8 cellular contexts compared by ENCODE assay signal in the genomic region with DNA sequence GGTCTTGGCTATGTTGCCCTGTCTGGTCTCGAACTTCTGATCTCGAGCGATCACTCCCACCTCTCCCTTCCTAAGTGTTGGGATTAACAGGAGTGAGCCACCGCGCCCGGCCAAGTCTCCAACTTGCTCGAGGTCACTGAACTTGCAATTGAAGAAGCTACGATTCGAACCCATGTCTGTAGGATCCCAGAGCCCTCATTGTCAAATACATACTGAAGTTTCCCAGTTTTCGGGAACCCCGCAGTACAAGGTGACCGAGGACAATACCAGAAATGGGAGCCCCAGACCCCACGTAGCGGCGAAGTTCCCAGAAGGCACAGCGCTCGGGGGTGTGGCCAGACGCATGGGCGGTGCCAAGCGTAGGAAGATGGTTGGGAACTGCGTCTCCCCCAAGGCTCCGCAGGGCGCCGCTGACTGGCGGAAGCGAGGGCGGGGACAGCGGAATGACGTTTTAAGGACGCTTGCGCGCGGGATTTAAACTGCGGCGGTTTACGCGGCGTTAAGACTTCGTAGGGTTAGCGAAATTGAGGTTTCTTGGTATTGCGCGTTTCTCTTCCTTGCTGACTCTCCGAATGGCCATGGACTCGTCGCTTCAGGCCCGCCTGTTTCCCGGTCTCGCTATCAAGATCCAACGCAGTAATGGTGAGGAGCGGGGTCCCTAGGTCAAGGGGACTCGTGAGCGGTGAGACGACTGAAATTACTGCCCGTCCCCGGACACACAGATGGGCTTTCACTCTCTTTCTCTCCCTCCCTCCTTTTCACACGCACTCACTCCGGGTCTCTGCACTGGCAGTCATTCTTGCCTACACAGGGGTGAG. TPM values are rescaled to one million over a fixed set of nuclear protein-coding genes. Genes with fewer than 3 reads are reported as not detected.
DNase-seq lines count a peak whose midpoint lies in the region; ATAC-seq lines count a peak whose summit lies in the region.

KIF2C (plus strand) TSS at position 477 of the 818 bp plus-strand sequence; CDS start at position 573, 96 bp downstream.

- peaks cover 12% of the 10 kb centered on the region for H3K4me1 ChIP-seq in CD8-positive, alpha-beta memory T cell (ENCODE audit: insufficient read depth, low read length)
- H3K4me1 ChIP-seq in effector memory CD4-positive, alpha-beta T cell (ENCODE audit: control insufficient read depth, insufficient read depth, low read length, poor library complexity, severe bottlenecking): peaks cover 6% of the 10 kb centered on the region

- no peaks in the 10 kb centered on the region for H3K27me3 Mint-ChIP-seq in CD8-positive, alpha-beta memory T cell

- no peaks in the 10 kb centered on the region for H3K9me3 ChIP-seq in CD8-positive, alpha-beta memory T cell (ENCODE audit: low read length)
- no peaks in the 10 kb centered on the region for H3K9me3 ChIP-seq in effector memory CD4-positive, alpha-beta T cell (ENCODE audit: control insufficient read depth, low read length)

- peak within 1 kb of the TSS; percentile 91 to 98 (median 96) for H3K27ac Mint-ChIP-seq in CD8-positive, alpha-beta memory T cell

- H3K4me3 ChIP-seq in CD8-positive, alpha-beta memory T cell (ENCODE audit: low read length): peak within 1 kb of the TSS; percentile 95
- peak within 1 kb of the TSS; percentile 72 for H3K4me3 ChIP-seq in effector memory CD4-positive, alpha-beta T cell (ENCODE audit: insufficient read depth, low read depth, low read length, poor library complexity, severe bottlenecking)

- peaks cover 0 to 4% (median 0%) of the 10 kb centered on the region in 3 donors for H3K36me3 Mint-ChIP-seq in CD8-positive, alpha-beta memory T cell

- no peaks in the 10 kb centered on the region for H3K27me3 ChIP-seq in CD8-positive, alpha-beta memory T cell (ENCODE audit: insufficient read depth, low read length, poor library complexity, severe bottlenecking)
- no peaks in the 10 kb centered on the region for H3K27me3 ChIP-seq in effector memory CD4-positive, alpha-beta T cell (replicated peaks; ENCODE audit: control insufficient read depth, insufficient read depth, low read length, poor library complexity, severe bottlenecking)

- peak within 1 kb of the TSS; percentile 93 to 95 (median 94) for H3K4me3 Mint-ChIP-seq in CD8-positive, alpha-beta memory T cell

- H3K36me3 ChIP-seq in CD8-positive, alpha-beta memory T cell (ENCODE audit: insufficient read depth, low read length): no peaks in the 10 kb centered on the region
- no peaks in the 10 kb centered on the region for H3K36me3 ChIP-seq in effector memory CD4-positive, alpha-beta T cell (ENCODE audit: control insufficient read depth, insufficient read depth, low read length)

- CTCF ChIA-PET in CD8-positive, alpha-beta memory T cell (lab: Charles Lee): interaction anchor here (1.2 to 1.6 kb wide), 2 partner anchors 10 to 69 kb away, joined by 4 read pairs; partner anchors contain the start of gene BTBD19

- H3K27ac ChIP-seq in CD8-positive, alpha-beta memory T cell (ENCODE audit: low read depth, low read length): peak within 1 kb of the TSS; percentile 84
- H3K27ac ChIP-seq in effector memory CD4-positive, alpha-beta T cell (ENCODE audit: insufficient read depth, low read length, poor library complexity, severe bottlenecking): peak within 1 kb of the TSS; percentile 85

- H3K4me1 Mint-ChIP-seq in CD8-positive, alpha-beta memory T cell: peaks cover 15 to 21% (median 20%) of the 10 kb centered on the region in 3 donors

- H3K9me3 Mint-ChIP-seq in CD8-positive, alpha-beta memory T cell: no peaks in the 10 kb centered on the region

- ATAC-seq in GM19468 (IDR thresholded peaks at IDR 0.05; ENCODE audit: extremely low read depth, unreplicated experiment): peak; percentile 93

- DNase-seq in CD8-positive, alpha-beta memory T cell: peak; percentile 94 to 97 (median 94)
- peak; percentile 87 for DNase-seq in HS-5 (ENCODE audit: low read depth)
- peak; percentile 96 for DNase-seq in NK-92 treated with Interleukin-12 subunit alpha and Interleukin-12 subunit beta, amount 100 ng/mL, for 24 hours (lab: John Stamatoyannopoulos, UW)
- DNase-seq in activated CD8-positive, alpha-beta memory T cell treated with anti-CD3 and anti-CD28 coated beads for 24 hours: peak; percentile 98
- DNase-seq in effector memory CD4-positive, alpha-beta T cell: peak; percentile 89 to 93 (median 91)
- DNase-seq in lung microvascular endothelial cell (ENCODE audit: low read depth in 2 of 2): peak; percentile 98
- DNase-seq in stimulated activated CD4-positive, alpha-beta T cell treated with anti-CD3 and anti-CD28 coated beads, TNF-alpha, amount 100 ng/mL, for 48 hours (ENCODE audit: low read depth in 3 of 3): peak; percentile 94 to 96 (median 95)

- POLR2A ChIA-PET in CD8-positive, alpha-beta memory T cell (lab: Charles Lee): interaction anchor here (0.6 to 0.7 kb wide), 2 partner anchors 10 kb away, joined by 4 read pairs; no protein-coding TSS in a partner anchor

RNA-seq across cellular contexts. Expression of gene KIF2C, which starts in this region (rescaled TPM):
- 10 to 100 TPM; 40.4 to 41.4 TPM for total RNA-seq in CD8-positive, alpha-beta memory T cell
- polyA plus RNA-seq in CD8-positive, alpha-beta memory T cell: 0.61 TPM
- total RNA-seq in lung microvascular endothelial cell: 3.6 and 13.3 TPM in 2 replicates

Comparison
In these comparisons a context has a peak if more than half of its experiments do, and no peak if none do; other contexts are left out.
1. Peak in every context shown above with its lines: DNase-seq, ATAC-seq, H3K4me3 ChIP-seq and H3K27ac ChIP-seq.